ENCODE assay signal across 18 cellular contexts in the genomic region with DNA sequence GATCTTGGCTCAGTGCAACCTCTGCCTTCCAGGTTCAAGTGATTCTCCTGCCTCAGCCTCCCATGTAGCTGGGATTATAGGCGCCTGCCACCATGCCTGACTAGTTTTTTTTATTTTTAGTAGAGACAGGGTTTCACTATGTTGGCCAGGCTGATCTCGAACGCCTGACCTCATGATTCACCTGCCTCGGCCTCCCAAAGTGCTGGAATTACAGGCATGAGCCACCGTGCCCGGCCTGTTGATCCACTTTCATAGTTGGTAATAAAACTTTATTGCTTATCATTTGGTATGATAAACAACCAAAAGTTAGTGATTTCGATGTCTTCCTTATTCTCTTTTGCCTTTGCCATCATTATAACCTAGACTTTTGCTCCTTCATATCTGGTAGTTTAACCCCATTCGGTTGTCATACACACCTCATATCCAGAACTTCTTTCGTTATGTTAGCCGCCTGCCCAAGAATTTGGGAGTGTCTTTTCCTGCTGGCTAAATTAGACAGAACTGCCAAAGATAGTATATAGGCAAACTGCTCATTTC. TPM values are rescaled to one million over a fixed set of nuclear protein-coding genes. Genes with fewer than 3 reads are reported as not detected.
DNase-seq lines count a peak whose midpoint lies in the region; ATAC-seq, FAIRE-seq and TF ChIP-seq lines count a peak whose summit lies in the region.
"Had no signal": no experiment of that assay in that cellular context is flagged by ENCODE, and none has a peak within 500 bp of the region (broad histone marks: within the 10 kb centered on the region; RNA-seq: fewer than 3 reads in every experiment).

No MANE protein-coding gene starts in this region.

- no peak overlapping the region for H2AFZ ChIP-seq in Karpas-422 (ENCODE audit: low read length)
- no peak overlapping the region for H2AFZ ChIP-seq in smooth muscle cell (ENCODE audit: low read depth)
- H2AFZ ChIP-seq in HepG2 (ENCODE audit: low read length), result no peak overlapping the region
- H2AFZ ChIP-seq in osteoblast (ENCODE audit: low read length), result no peak overlapping the region

- H3K27me3 ChIP-seq in Karpas-422 (ENCODE audit: low read length) (no peaks in the 10 kb centered on the region), smooth muscle cell (ENCODE audit: low read depth) (no peaks in the 10 kb centered on the region), HepG2 (ENCODE audit: control insufficient read depth in 1 of 2, insufficient read depth in 2 of 2, low read length in 2 of 2) (no peaks in the 10 kb centered on the region), osteoblast (ENCODE audit: insufficient read depth, low read length) (no peaks in the 10 kb centered on the region)

- H3K4me2 ChIP-seq in Karpas-422 (ENCODE audit: low read depth, low read length, poor library complexity, severe bottlenecking) (peak overlapping the region; percentile 17), smooth muscle cell (no peak overlapping the region), HepG2 (ENCODE audit: low read depth, low read length) (no peak overlapping the region), osteoblast (ENCODE audit: insufficient read depth, low read length) (no peak overlapping the region)

- ATAC-seq in T-helper 17 cell, result no peak
- peak; percentile 75 for ATAC-seq in left colon
- ATAC-seq in HepG2, result no peak
- ATAC-seq: PC-3, SK-N-SH treated with all-trans-retinoic acid at 6 μM for 48 hours had no signal

- H4K20me1 ChIP-seq in Karpas-422 (ENCODE audit: insufficient read depth, low read depth, low read length) (no peaks in the 10 kb centered on the region), smooth muscle cell (ENCODE audit: low read depth) (peaks cover 100% of the 10 kb centered on the region), HepG2 (ENCODE audit: insufficient read depth, low read length) (peaks cover 29% of the 10 kb centered on the region), osteoblast (ENCODE audit: insufficient read depth, low read length) (peaks cover 78% of the 10 kb centered on the region)

- no TSS peak for BruUV-seq in HepG2 (replicated peaks; lab: Mats Ljungman, UMichigan)

- TF ChIP-seq RAD21 in HepG2 (CRISPR knock-in tag; IDR thresholded peaks at IDR 0.05), result no peak

- FAIRE-seq in HepG2 (lab: Jason Lieb, UNC), result no peak
- FAIRE-seq: H54 had no signal

- WGBS in smooth muscle cell (ENCODE audit: low lambda C conversion rate), result 86% methylated on average over 10 of the region's 10 CpGs
- WGBS in HepG2 (ENCODE audit: low lambda C conversion rate), result 97% methylated on average over 10 of the region's 10 CpGs

- no peak for TF ChIP-seq CTCF in smooth muscle cell (IDR thresholded peaks at IDR 0.05; ENCODE audit: borderline replicate concordance, insufficient read depth, poor library complexity, severe bottlenecking)
- TF ChIP-seq CTCF in HepG2 (CRISPR knock-in tag; IDR thresholded peaks at IDR 0.05), result no peak
- no peak for TF ChIP-seq CTCF in osteoblast (IDR thresholded peaks at IDR 0.05; ENCODE audit: extremely low read depth, low read depth, low read length)

- H3K27ac ChIP-seq in Karpas-422 (ENCODE audit: low read length) (peak overlapping the region; percentile 71), smooth muscle cell (ENCODE audit: low read depth) (peak overlapping the region; percentile 67), HepG2 (ENCODE audit: extremely low read length, insufficient read depth, low read length) (no peak overlapping the region), osteoblast (ENCODE audit: low read depth, low read length) (no peak overlapping the region)

- no peaks in the 10 kb centered on the region for H3K36me3 Mint-ChIP-seq in T-helper 17 cell (ENCODE audit: low read depth)

- H3K9me3 ChIP-seq in Karpas-422 (ENCODE audit: low read length) (no peaks in the 10 kb centered on the region), T-helper 17 cell (ENCODE audit: control insufficient read depth, low read length, poor library complexity, severe bottlenecking) (no peaks in the 10 kb centered on the region), smooth muscle cell (replicated peaks; ENCODE audit: low read depth) (no peaks in the 10 kb centered on the region), HepG2 (ENCODE audit: low read length) (no peaks in the 10 kb centered on the region), osteoblast (ENCODE audit: low read depth, low read length) (no peaks in the 10 kb centered on the region)

- no peaks in the 10 kb centered on the region for H3K9me2 ChIP-seq in Karpas-422 (replicated peaks; ENCODE audit: insufficient read depth, low read length)

- H3K4me3 Mint-ChIP-seq in T-helper 17 cell, result no peak overlapping the region

- H3K79me2 ChIP-seq in Karpas-422 (ENCODE audit: low read length) (peaks cover 100% of the 10 kb centered on the region), smooth muscle cell (ENCODE audit: low read depth) (peaks cover 100% of the 10 kb centered on the region), HepG2 (ENCODE audit: insufficient read depth, low read length) (peaks cover 84% of the 10 kb centered on the region), osteoblast (ENCODE audit: insufficient read depth, low read length) (peaks cover 97% of the 10 kb centered on the region)

- DNase-seq in Karpas-422 (no peak), T-helper 17 cell (no peak), left colon (peak in 1 of 2 donors; percentile 57), smooth muscle cell (lab: John Stamatoyannopoulos, UW; ENCODE audit: unreplicated experiment) (no peak), AG08395 (ENCODE audit: low spot score) (no peak), HepG2 (ENCODE audit: low spot score) (no peak), osteoblast (ENCODE audit: insufficient read length, low spot score, missing footprints) (no peak)
- DNase-seq: C1 segment of cervical spinal cord; CD8-positive, alpha-beta memory T cell; DMS53; NCI-H1105; NCI-H1694 treated with DMSO at 0.1 percent for 48 hours; NCI-H748 treated with DMSO at 0.1 percent for 48 hours; PC-3; RPMI8226; SHP77 treated with DMSO at 0.1 percent for 48 hours had no signal

- H3K27ac Mint-ChIP-seq in T-helper 17 cell, result peak overlapping the region; percentile 2

- no peaks in the 10 kb centered on the region for H3K27me3 Mint-ChIP-seq in T-helper 17 cell
- H3K27me3 Mint-ChIP-seq: CD8-positive, alpha-beta memory T cell had no signal

- peaks cover 4% of the 10 kb centered on the region for H3F3A ChIP-seq in smooth muscle cell (ENCODE audit: low read depth)

- peaks cover 8% of the 10 kb centered on the region; the same call in 1 of the 2 replicates for H3K36me3 ChIP-seq in Karpas-422 (ENCODE audit: insufficient read depth, low read length)
- no peaks in the 10 kb centered on the region for H3K36me3 ChIP-seq in smooth muscle cell (ENCODE audit: low read depth)
- peaks cover 2 to 11% of the 10 kb centered on the region in 2 experiments; a peak in 2 of 5 replicates for H3K36me3 ChIP-seq in HepG2 (replicated peaks in 1 of 2; ENCODE audit: control insufficient read depth in 1 of 2, insufficient read depth in 2 of 2, low read length in 2 of 2)
- H3K36me3 ChIP-seq in osteoblast (ENCODE audit: insufficient read depth, low read length), result no peaks in the 10 kb centered on the region

- CTCF ChIA-PET in HepG2 (lab: Yijun Ruan, JAX; ENCODE audit: low intra/inter-chr PET ratio, low total read pairs), result no interaction called here

- in situ Hi-C loops in HepG2 (cut with HindIII; ENCODE audit: extremely low pct_ligation_motif_present, low pct_unique_long_range_greater_than_20kb), result no loop called here

- no peak for TF ChIP-seq POLR2A in HepG2 (IDR thresholded peaks at IDR 0.05; ENCODE audit: insufficient read depth in 1 of 2, low read depth in 2 of 2, low read length in 2 of 2)

- TF ChIP-seq EP300 in HepG2 (IDR thresholded peaks at IDR 0.05; ENCODE audit: low read depth in 2 of 2, low read length in 2 of 2), result no peak
- TF ChIP-seq EP300 in HepG2 (CRISPR knock-in tag; IDR thresholded peaks at IDR 0.05; ENCODE audit: borderline replicate concordance), result no peak

- peaks cover 26% of the 10 kb centered on the region for H3K4me1 Mint-ChIP-seq in T-helper 17 cell

- H3K4me3 ChIP-seq in Karpas-422 (ENCODE audit: low read length) (no peak overlapping the region), smooth muscle cell (no peak overlapping the region), HepG2 (replicated peaks in 1 of 3; ENCODE audit: insufficient read depth in 1 of 3, low read depth in 2 of 3, low read length in 3 of 3) (no peak overlapping the region), osteoblast (ENCODE audit: insufficient read depth, low read length) (no peak overlapping the region)

- H3K9ac ChIP-seq in Karpas-422 (ENCODE audit: low read length), result no peak overlapping the region; the same call in 1 of the 2 replicates
- no peak overlapping the region for H3K9ac ChIP-seq in smooth muscle cell (ENCODE audit: low read depth)
- H3K9ac ChIP-seq in HepG2 (ENCODE audit: insufficient read depth, low read depth, low read length), result no peak overlapping the region

- POLR2A ChIA-PET in HepG2 (lab: Yijun Ruan, JAX), result no interaction called here

- peaks cover 33% of the 10 kb centered on the region for H3K4me1 ChIP-seq in Karpas-422 (ENCODE audit: low read length)
- no peaks in the 10 kb centered on the region for H3K4me1 ChIP-seq in smooth muscle cell (ENCODE audit: low read depth)
- H3K4me1 ChIP-seq in HepG2 (ENCODE audit: insufficient read depth, low read length), result peaks cover 7% of the 10 kb centered on the region; the same call in 1 of the 2 replicates
- peaks cover 12% of the 10 kb centered on the region for H3K4me1 ChIP-seq in osteoblast (ENCODE audit: insufficient read depth, low read length)

- intact Hi-C loops in left colon (cut with DNase I, micrococcal nuclease), result no loop called here
- intact Hi-C loops in HepG2 (cut with micrococcal nuclease; ENCODE audit: unreplicated experiment), result no loop called here

RNA-seq across cellular contexts. Expression of gene UBE2R2, which starts 45.0 kb away (rescaled TPM):
- 21.7 and 34.0 TPM in 2 replicates for total RNA-seq in Karpas-422 (2014; rRNA removed; shearing (Covaris generic); ENCODE audit: low replicate concordance)
- 10 to 100 TPM; 26.2 to 27.4 TPM for total RNA-seq in T-helper 17 cell
- total RNA-seq in left colon, result 10 to 100 TPM; 34.1 to 40.8 TPM
- total RNA-seq in smooth muscle cell, result 39.1 and 43.5 TPM in 2 replicates
- 43.2 and 44.2 TPM in 2 replicates for polyA plus RNA-seq in smooth muscle cell
- 14.8 and 19.5 TPM in 2 replicates for total RNA-seq in HepG2 (2016; rRNA removed; fragmentation: Illumina TruSeq; extraction: Trizol)
- total RNA-seq in HepG2 (2016; cell fraction: cytosol; rRNA removed; fragmentation: Illumina TruSeq; extraction: Trizol; ENCODE audit: low read depth), result 8.2 and 8.4 TPM in 2 replicates
- 14.3 and 18.8 TPM in 2 replicates for total RNA-seq in HepG2 (2016; cell fraction: insoluble cytoplasmic fraction; rRNA removed; fragmentation: Illumina TruSeq; extraction: Trizol)
- 23.3 and 24.0 TPM in 2 replicates for total RNA-seq in HepG2 (2016; cell fraction: membrane; rRNA removed; fragmentation: Illumina TruSeq; extraction: Trizol)
- total RNA-seq in HepG2 (2016; cell fraction: nucleus; rRNA removed; fragmentation: Illumina TruSeq; extraction: Trizol), result 14.3 and 16.5 TPM in 2 replicates
- 17.2 and 20.9 TPM in 2 replicates for polyA plus RNA-seq in HepG2 (2011; rRNA removed)
- 13.0 and 19.2 TPM in 2 replicates for polyA plus RNA-seq in HepG2 (2011; cell fraction: cytosol; rRNA removed)
- polyA plus RNA-seq in HepG2 (2011; cell fraction: nucleus; rRNA removed), result 9.8 and 12.5 TPM in 2 replicates
- polyA plus RNA-seq in HepG2 (2012), result 38.4 and 43.1 TPM in 2 replicates
- 13.9 and 16.1 TPM in 2 replicates for polyA plus RNA-seq in HepG2 (2016; cell fraction: cytosol; fragmentation: Illumina TruSeq; extraction: Trizol; ENCODE audit: low read depth)
- 31.1 and 35.9 TPM in 2 replicates for polyA plus RNA-seq in HepG2 (2016; cell fraction: insoluble cytoplasmic fraction; fragmentation: Illumina TruSeq; extraction: Trizol; ENCODE audit: low read depth)
- 27.4 and 28.5 TPM in 2 replicates for polyA plus RNA-seq in HepG2 (2016; cell fraction: membrane; fragmentation: Illumina TruSeq; extraction: Trizol; ENCODE audit: low read depth)
- polyA plus RNA-seq in HepG2 (2016; cell fraction: nucleus; fragmentation: Illumina TruSeq; extraction: Trizol; ENCODE audit: insufficient read depth, low read depth), result 23.2 and 25.6 TPM in 2 replicates
- 14.9 and 19.7 TPM in 2 replicates for polyA minus RNA-seq in HepG2 (2011; rRNA and poly(A)+ RNA removed; ENCODE audit: low replicate concordance)
- 23.7 and 26.6 TPM in 2 replicates for polyA minus RNA-seq in HepG2 (2011; cell fraction: cytosol; rRNA and poly(A)+ RNA removed)
- 27.5 and 27.8 TPM in 2 replicates for polyA minus RNA-seq in HepG2 (2011; cell fraction: nucleus; rRNA and poly(A)+ RNA removed)
- 21.4 and 22.4 TPM in 2 replicates for total RNA-seq in osteoblast

Comparison
In these comparisons a context has a peak if more than half of its experiments do, and no peak if none do; other contexts are left out.
1. H3K27ac ChIP-seq: peak in Karpas-422 (single experiment) and smooth muscle cell (single experiment); none in HepG2 (single experiment) and osteoblast (single experiment).